Comparison of ENCODE assay signal across 1 cellular context in the genomic region with DNA sequence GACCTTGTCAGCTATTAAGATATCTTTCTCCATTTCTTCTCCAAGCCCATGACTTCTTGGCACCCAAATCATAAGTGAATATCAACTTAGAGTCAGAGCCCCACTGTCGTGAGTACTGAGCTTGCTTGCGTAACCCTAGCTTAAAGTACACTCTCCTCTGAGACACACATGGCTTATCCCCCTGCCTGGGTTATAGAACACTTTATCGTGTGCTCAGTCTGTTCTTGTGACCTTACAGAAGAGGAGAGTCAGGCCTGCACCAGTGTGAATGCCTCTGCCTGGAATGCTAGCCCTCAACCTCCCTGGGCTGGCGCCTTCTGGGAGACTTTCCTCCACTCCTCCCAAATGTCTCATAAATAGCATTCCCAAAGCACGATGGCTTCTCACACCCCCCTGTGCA.
TF ChIP-seq lines count a peak whose summit lies in the region.

No MANE protein-coding gene starts in this region.

TF ChIP-seq in HepG2, 621 proteins besides CTCF, POLR2A, EP300 and RAD21 (continued from another document):
- peak; percentile 39 for TF ChIP-seq MYC (CRISPR knock-in tag; IDR thresholded peaks at IDR 0.05; ENCODE audit: borderline replicate concordance)
- peak; percentile 31; the same call in 1 of the 2 replicates for TF ChIP-seq SAP130 (CRISPR knock-in tag; IDR thresholded peaks at IDR 0.05; ENCODE audit: low read depth)
- TF ChIP-seq, protein P1, sequence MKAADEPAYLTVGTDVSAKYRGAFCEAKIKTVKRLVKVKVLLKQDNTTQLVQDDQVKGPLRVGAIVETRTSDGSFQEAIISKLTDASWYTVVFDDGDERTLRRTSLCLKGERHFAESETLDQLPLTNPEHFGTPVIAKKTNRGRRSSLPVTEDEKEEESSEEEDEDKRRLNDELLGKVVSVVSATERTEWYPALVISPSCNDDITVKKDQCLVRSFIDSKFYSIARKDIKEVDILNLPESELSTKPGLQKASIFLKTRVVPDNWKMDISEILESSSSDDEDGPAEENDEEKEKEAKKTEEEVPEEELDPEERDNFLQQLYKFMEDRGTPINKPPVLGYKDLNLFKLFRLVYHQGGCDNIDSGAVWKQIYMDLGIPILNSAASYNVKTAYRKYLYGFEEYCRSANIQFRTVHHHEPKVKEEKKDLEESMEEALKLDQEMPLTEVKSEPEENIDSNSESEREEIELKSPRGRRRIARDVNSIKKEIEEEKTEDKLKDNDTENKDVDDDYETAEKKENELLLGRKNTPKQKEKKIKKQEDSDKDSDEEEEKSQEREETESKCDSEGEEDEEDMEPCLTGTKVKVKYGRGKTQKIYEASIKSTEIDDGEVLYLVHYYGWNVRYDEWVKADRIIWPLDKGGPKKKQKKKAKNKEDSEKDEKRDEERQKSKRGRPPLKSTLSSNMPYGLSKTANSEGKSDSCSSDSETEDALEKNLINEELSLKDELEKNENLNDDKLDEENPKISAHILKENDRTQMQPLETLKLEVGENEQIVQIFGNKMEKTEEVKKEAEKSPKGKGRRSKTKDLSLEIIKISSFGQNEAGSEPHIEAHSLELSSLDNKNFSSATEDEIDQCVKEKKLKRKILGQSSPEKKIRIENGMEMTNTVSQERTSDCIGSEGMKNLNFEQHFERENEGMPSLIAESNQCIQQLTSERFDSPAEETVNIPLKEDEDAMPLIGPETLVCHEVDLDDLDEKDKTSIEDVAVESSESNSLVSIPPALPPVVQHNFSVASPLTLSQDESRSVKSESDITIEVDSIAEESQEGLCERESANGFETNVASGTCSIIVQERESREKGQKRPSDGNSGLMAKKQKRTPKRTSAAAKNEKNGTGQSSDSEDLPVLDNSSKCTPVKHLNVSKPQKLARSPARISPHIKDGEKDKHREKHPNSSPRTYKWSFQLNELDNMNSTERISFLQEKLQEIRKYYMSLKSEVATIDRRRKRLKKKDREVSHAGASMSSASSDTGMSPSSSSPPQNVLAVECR (CRISPR knock-in tag; IDR thresholded peaks at IDR 0.05; ENCODE audit: borderline replicate concordance): peak; percentile 36; the same call in 1 of the 2 replicates
- TF ChIP-seq HNF4G (IDR thresholded peaks at IDR 0.05; ENCODE audit: borderline replicate concordance, low read depth, low read length): 0 out of 2 replicates have a peak, but pooled peaks have one; percentile 40
- TF ChIP-seq HNF4G (CRISPR knock-in tag; IDR thresholded peaks at IDR 0.05; ENCODE audit: borderline replicate concordance, low read depth): no peak; the same call in 1 of the 2 replicates
- TF ChIP-seq TARDBP (CRISPR knock-in tag; IDR thresholded peaks at IDR 0.05): peak; percentile 29; the same call in 1 of the 2 replicates
- TF ChIP-seq ZNF784 (CRISPR knock-in tag; IDR thresholded peaks at IDR 0.05; ENCODE audit: borderline replicate concordance): no peak
- TF ChIP-seq ZMYM4 (CRISPR knock-in tag; IDR thresholded peaks at IDR 0.05): peak; percentile 35; the same call in 1 of the 2 replicates
- no peak for TF ChIP-seq NFKBIZ (CRISPR knock-in tag; IDR thresholded peaks at IDR 0.05)
- TF ChIP-seq NCOR1 (IDR thresholded peaks at IDR 0.05; ENCODE audit: borderline replicate concordance, low read length): 0 out of 2 replicates have a peak, but pooled peaks have one; percentile 22
- TF ChIP-seq YEATS4 (CRISPR knock-in tag; IDR thresholded peaks at IDR 0.05; ENCODE audit: borderline replicate concordance): 0 out of 2 replicates have a peak, but pooled peaks have one; percentile 29
- TF ChIP-seq FOXA1 (IDR thresholded peaks at IDR 0.05): no peak
- 0 out of 2 replicates have a peak, but pooled peaks have one; percentile 10 for TF ChIP-seq FOXA1 (CRISPR knock-in tag; IDR thresholded peaks at IDR 0.05)
- TF ChIP-seq ZNF331 (CRISPR knock-in tag; IDR thresholded peaks at IDR 0.05): peak; percentile 20; the same call in 1 of the 2 replicates
- TF ChIP-seq CEBPG (CRISPR knock-in tag; IDR thresholded peaks at IDR 0.05): peak; percentile 88
- 0 out of 2 replicates have a peak, but pooled peaks have one; percentile 24 for TF ChIP-seq SALL1 (CRISPR knock-in tag; IDR thresholded peaks at IDR 0.05)
- TF ChIP-seq ZBTB21 (CRISPR knock-in tag; IDR thresholded peaks at IDR 0.05): no peak
- TF ChIP-seq RARG (CRISPR knock-in tag; IDR thresholded peaks at IDR 0.05; ENCODE audit: low read depth): no peak
- peak; percentile 83 for TF ChIP-seq HNF4A (CRISPR knock-in tag; IDR thresholded peaks at IDR 0.05)
- TF ChIP-seq TEAD3 (CRISPR knock-in tag; optimal IDR thresholded peaks at IDR 0.05; ENCODE audit: borderline replicate concordance): peak; percentile 62
- TF ChIP-seq, protein P2, sequence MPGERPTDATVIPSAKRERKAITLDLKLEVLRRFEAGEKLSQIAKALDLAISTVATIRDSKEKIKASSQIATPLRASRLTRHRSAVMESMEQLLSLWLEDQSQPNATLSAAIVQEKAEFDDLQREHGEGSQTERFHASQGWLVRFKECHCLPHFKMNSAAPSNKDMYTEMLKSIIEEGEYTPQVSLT (CRISPR knock-in tag; IDR thresholded peaks at IDR 0.05; ENCODE audit: borderline replicate concordance, low read depth): no peak
- no peak for TF ChIP-seq ZNF652 (CRISPR knock-in tag; IDR thresholded peaks at IDR 0.05; ENCODE audit: borderline replicate concordance, low read depth)
- TF ChIP-seq FOXM1 (CRISPR knock-in tag; IDR thresholded peaks at IDR 0.05): no peak
- TF ChIP-seq CEBPB (IDR thresholded peaks at IDR 0.05; ENCODE audit: borderline replicate concordance, low read depth, low read length): peak; percentile 91
TF ChIP-seq in HepG2: peak in this region for 20.
